36 cellular contexts compared by ENCODE assay signal in the genomic region with DNA sequence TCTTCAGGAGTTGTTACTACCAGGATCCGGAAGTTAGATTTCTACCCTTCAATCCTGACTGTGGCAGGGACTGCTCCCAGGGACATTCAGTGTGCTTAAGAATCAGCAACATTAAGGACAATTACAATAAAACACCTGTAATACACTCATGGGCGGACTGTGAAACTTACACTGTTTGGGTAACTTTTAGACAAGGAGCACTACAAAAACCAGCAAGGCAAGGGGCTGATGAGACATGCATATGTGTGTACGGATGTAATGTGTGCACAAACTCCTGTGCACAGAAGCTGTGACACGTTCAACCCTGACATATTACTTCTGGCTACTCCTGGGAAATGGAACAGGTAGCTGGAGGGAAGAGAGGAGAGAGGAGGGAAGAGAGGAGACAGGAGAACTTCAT.
"Had no signal": no experiment of that assay in that cellular context is flagged by ENCODE, and none has a peak within 500 bp of the region (broad histone marks: within the 10 kb centered on the region; RNA-seq: fewer than 3 reads in every experiment).

No MANE protein-coding gene starts in this region.

- FAIRE-seq: frontal cortex had no signal

- H3K36me3 Mint-ChIP-seq: activated CD4-positive, alpha-beta memory T cell treated with anti-CD3 and anti-CD28 coated beads for 36 hours; activated CD8-positive, alpha-beta memory T cell treated with anti-CD3 and anti-CD28 coated beads, Interleukin-2, amount 10 ng/mL, durations not matched to agents 7 days and 5 days; activated naive CD4-positive, alpha-beta T cell treated with anti-CD3 and anti-CD28 coated beads, Interleukin-2, amount 50 U/mL, for 24 hours; activated naive CD8-positive, alpha-beta T cell treated with anti-CD3 and anti-CD28 coated beads for 36 hours; T-cell had no signal

- H3K4me1 Mint-ChIP-seq: activated CD4-positive, alpha-beta T cell treated with anti-CD3 and anti-CD28 coated beads for 36 hours; activated CD4-positive, alpha-beta T cell treated with anti-CD3 and anti-CD28 coated beads, Interleukin-2, amount 10 ng/mL, durations not matched to agents 24 days and 14 days; activated CD8-positive, alpha-beta memory T cell treated with anti-CD3 and anti-CD28 coated beads, Interleukin-2, amount 10 ng/mL, durations not matched to agents 7 days and 5 days; activated naive CD4-positive, alpha-beta T cell treated with anti-CD3 and anti-CD28 coated beads, Interleukin-2, amount 50 U/mL, for 24 hours; activated naive CD8-positive, alpha-beta T cell treated with anti-CD3 and anti-CD28 coated beads for 36 hours; activated naive CD8-positive, alpha-beta T cell treated with anti-CD3 and anti-CD28 coated beads, Interleukin-2, amount 50 U/mL, for 24 hours; endodermal cell; T-cell had no signal

- H3K36me3 ChIP-seq: adrenal gland, colonic mucosa, WERI-Rb-1 had no signal

- DNase-seq: activated CD4-positive, alpha-beta memory T cell treated with anti-CD3 and anti-CD28 coated beads for 36 hours; activated CD4-positive, alpha-beta T cell treated with anti-CD3 and anti-CD28 coated beads for 36 hours; activated CD4-positive, alpha-beta T cell treated with anti-CD3 and anti-CD28 coated beads, Interleukin-2, amount 10 ng/mL, durations not matched to agents 24 days and 14 days; activated CD4-positive, CD25-positive, alpha-beta regulatory T cell; activated CD4-positive, CD25-positive, alpha-beta regulatory T cell treated with anti-CD3 and anti-CD28 coated beads, Interleukin-2, amount 50 U/mL, for 72 hours; activated CD8-positive, alpha-beta memory T cell treated with anti-CD3 and anti-CD28 coated beads, Interleukin-2, amount 10 ng/mL, durations not matched to agents 7 days and 5 days; activated CD8-positive, alpha-beta memory T cell treated with anti-CD3 and anti-CD28 coated beads, Interleukin-2, amount 50 U/mL, for 4 hours; activated CD8-positive, alpha-beta T cell treated with anti-CD3 and anti-CD28 coated beads, Interleukin-2, amount 10 ng/mL, durations not matched to agents 7 days and 5 days; activated effector memory CD4-positive, alpha-beta T cell treated with anti-CD3 and anti-CD28 coated beads, Interleukin-2, amount 50 U/mL, for 16 hours; activated naive CD4-positive, alpha-beta T cell treated with anti-CD3 and anti-CD28 coated beads for 36 hours; activated naive CD8-positive, alpha-beta T cell treated with anti-CD3 and anti-CD28 coated beads for 36 hours; activated naive CD8-positive, alpha-beta T cell treated with anti-CD3 and anti-CD28 coated beads, Interleukin-2, amount 50 U/mL, for 24 hours; activated T-cell treated with anti-CD3 and anti-CD28 coated beads, Interleukin-2, amount 50 U/mL, for 1 hour; activated T-cell treated with anti-CD3 and anti-CD28 coated beads, Interleukin-2, amount 50 U/mL, for 48 hours; adrenal gland; amygdala; aorta; body of pancreas; caudate nucleus; colonic mucosa; dorsolateral prefrontal cortex; effector memory CD4-positive, alpha-beta T cell; endodermal cell; foreskin fibroblast; head of caudate nucleus; T-cell; T1000; WERI-Rb-1 had no signal

- H3K27ac Mint-ChIP-seq: activated CD4-positive, alpha-beta memory T cell treated with anti-CD3 and anti-CD28 coated beads for 36 hours; activated CD4-positive, alpha-beta T cell treated with anti-CD3 and anti-CD28 coated beads for 36 hours; activated CD4-positive, alpha-beta T cell treated with anti-CD3 and anti-CD28 coated beads, Interleukin-2, amount 10 ng/mL, durations not matched to agents 24 days and 14 days; activated CD8-positive, alpha-beta memory T cell treated with anti-CD3 and anti-CD28 coated beads, Interleukin-2, amount 10 ng/mL, durations not matched to agents 7 days and 5 days; activated CD8-positive, alpha-beta T cell treated with anti-CD3 and anti-CD28 coated beads, Interleukin-2, amount 10 ng/mL, durations not matched to agents 7 days and 5 days; activated naive CD4-positive, alpha-beta T cell treated with anti-CD3 and anti-CD28 coated beads for 36 hours; activated naive CD4-positive, alpha-beta T cell treated with anti-CD3 and anti-CD28 coated beads, Interleukin-2, amount 50 U/mL, for 24 hours; activated naive CD8-positive, alpha-beta T cell treated with anti-CD3 and anti-CD28 coated beads for 36 hours; activated naive CD8-positive, alpha-beta T cell treated with anti-CD3 and anti-CD28 coated beads, Interleukin-2, amount 50 U/mL, for 24 hours; activated T-helper 1 cell treated with anti-CD3 and anti-CD28 coated beads, Interleukin-12 subunit alpha, Interleukin-12 subunit beta, Interleukin-2, Interleukin-4 antibody, amounts not matched to agents 30 ng/mL and 10 ng/mL and 1 ng/mL, durations not matched to agents 14 hours and 24 hours and 36 hours; activated T-helper 2 cell treated with anti-CD3 and anti-CD28 coated beads, Interferon-gamma antibody, Interleukin-2, Interleukin-4, amounts not matched to agents 10 μg/mL and 5 μg/mL and 100 μg/mL, durations not matched to agents 14 hours and 24 hours and 36 hours; dendritic cell treated with granulocyte-macrophage colony-stimulating factor and Interleukin-4, amounts not matched to agents 40 ng/mL and 50 ng/mL, for 4 days; endodermal cell; T-cell; T-helper 1 cell treated with Interleukin-12 subunit alpha and Interleukin-12 subunit beta and Interleukin-4 antibody, amounts not matched to agents 30 μg/mL and 1 μg/mL, for 36 hours; T-helper 2 cell treated with Interferon-gamma antibody and Interleukin-4, amounts not matched to agents 5 μg/mL and 100 μg/mL, for 36 hours had no signal

- ATAC-seq: activated CD4-positive, alpha-beta T cell treated with anti-CD3 and anti-CD28 coated beads for 36 hours; activated CD8-positive, alpha-beta memory T cell treated with anti-CD3 and anti-CD28 coated beads, Interleukin-2, amount 10 ng/mL, durations not matched to agents 7 days and 5 days; activated CD8-positive, alpha-beta T cell treated with anti-CD3 and anti-CD28 coated beads, Interleukin-2, amount 10 ng/mL, durations not matched to agents 7 days and 5 days; activated naive CD8-positive, alpha-beta T cell treated with anti-CD3 and anti-CD28 coated beads, Interleukin-2, amount 50 U/mL, for 24 hours; body of pancreas; esophagus mucosa; T-cell had no signal

- H3K4me1 ChIP-seq: adrenal gland, colonic mucosa had no signal

- H3K27me3 Mint-ChIP-seq: activated CD4-positive, alpha-beta T cell treated with anti-CD3 and anti-CD28 coated beads, Interleukin-2, amount 10 ng/mL, durations not matched to agents 24 days and 14 days; activated CD8-positive, alpha-beta memory T cell treated with anti-CD3 and anti-CD28 coated beads, Interleukin-2, amount 10 ng/mL, durations not matched to agents 7 days and 5 days; dendritic cell treated with granulocyte-macrophage colony-stimulating factor and Interleukin-4, amounts not matched to agents 40 ng/mL and 50 ng/mL, for 4 days; T-cell had no signal

- H3K9me3 ChIP-seq: adrenal gland, body of pancreas, colonic mucosa had no signal

- H3K4me3 ChIP-seq: adrenal gland, body of pancreas, colonic mucosa, dorsolateral prefrontal cortex had no signal

- H3K9me3 Mint-ChIP-seq: activated CD4-positive, alpha-beta memory T cell treated with anti-CD3 and anti-CD28 coated beads for 36 hours; activated CD4-positive, alpha-beta T cell treated with anti-CD3 and anti-CD28 coated beads, Interleukin-2, amount 10 ng/mL, durations not matched to agents 24 days and 14 days; activated naive CD4-positive, alpha-beta T cell treated with anti-CD3 and anti-CD28 coated beads, Interleukin-2, amount 50 U/mL, for 24 hours; activated T-helper 1 cell treated with anti-CD3 and anti-CD28 coated beads, Interleukin-12 subunit alpha, Interleukin-12 subunit beta, Interleukin-2, Interleukin-4 antibody, amounts not matched to agents 30 ng/mL and 10 ng/mL and 1 ng/mL, durations not matched to agents 14 hours and 24 hours and 36 hours; activated T-helper 2 cell treated with anti-CD3 and anti-CD28 coated beads, Interferon-gamma antibody, Interleukin-2, Interleukin-4, amounts not matched to agents 10 μg/mL and 5 μg/mL and 100 μg/mL, durations not matched to agents 14 hours and 24 hours and 36 hours; dendritic cell treated with granulocyte-macrophage colony-stimulating factor and Interleukin-4, amounts not matched to agents 40 ng/mL and 50 ng/mL, for 4 days; endodermal cell had no signal

- H3K27me3 ChIP-seq: adrenal gland, body of pancreas, colonic mucosa, dorsolateral prefrontal cortex had no signal

- H3K4me3 Mint-ChIP-seq: activated CD4-positive, alpha-beta memory T cell treated with anti-CD3 and anti-CD28 coated beads for 36 hours; activated CD4-positive, alpha-beta T cell treated with anti-CD3 and anti-CD28 coated beads for 36 hours; activated CD4-positive, alpha-beta T cell treated with anti-CD3 and anti-CD28 coated beads, Interleukin-2, amount 10 ng/mL, durations not matched to agents 24 days and 14 days; activated CD8-positive, alpha-beta memory T cell treated with anti-CD3 and anti-CD28 coated beads, Interleukin-2, amount 10 ng/mL, durations not matched to agents 7 days and 5 days; activated CD8-positive, alpha-beta T cell treated with anti-CD3 and anti-CD28 coated beads, Interleukin-2, amount 10 ng/mL, durations not matched to agents 7 days and 5 days; activated naive CD4-positive, alpha-beta T cell treated with anti-CD3 and anti-CD28 coated beads for 36 hours; activated naive CD4-positive, alpha-beta T cell treated with anti-CD3 and anti-CD28 coated beads, Interleukin-2, amount 50 U/mL, for 24 hours; activated naive CD8-positive, alpha-beta T cell treated with anti-CD3 and anti-CD28 coated beads for 36 hours; activated naive CD8-positive, alpha-beta T cell treated with anti-CD3 and anti-CD28 coated beads, Interleukin-2, amount 50 U/mL, for 24 hours; activated T-helper 1 cell treated with anti-CD3 and anti-CD28 coated beads, Interleukin-12 subunit alpha, Interleukin-12 subunit beta, Interleukin-2, Interleukin-4 antibody, amounts not matched to agents 30 ng/mL and 10 ng/mL and 1 ng/mL, durations not matched to agents 14 hours and 24 hours and 36 hours; dendritic cell treated with granulocyte-macrophage colony-stimulating factor and Interleukin-4, amounts not matched to agents 40 ng/mL and 50 ng/mL, for 4 days; endodermal cell; T-cell; T-helper 1 cell treated with Interleukin-12 subunit alpha and Interleukin-12 subunit beta and Interleukin-4 antibody, amounts not matched to agents 30 μg/mL and 1 μg/mL, for 36 hours; T-helper 2 cell treated with Interferon-gamma antibody and Interleukin-4, amounts not matched to agents 5 μg/mL and 100 μg/mL, for 36 hours had no signal

- H3K27ac ChIP-seq: adrenal gland, body of pancreas, colonic mucosa, dorsolateral prefrontal cortex, WERI-Rb-1 had no signal
